Comparison of ENCODE assay signal across 1 cellular context in genomic region chr19:3984584-3984907, GRCh38.
TF ChIP-seq lines count a peak whose summit lies in the region.

No MANE protein-coding gene starts in this region.

TF ChIP-seq in K562, 482 proteins besides CTCF, POLR2A, EP300 and RAD21:
- TF ChIP-seq KDM5B (IDR thresholded peaks at IDR 0.05; ENCODE audit: insufficient replicate concordance, low read depth, low read length) (no peak), TAF15 (IDR thresholded peaks at IDR 0.05; ENCODE audit: low read depth, low read length) (no peak), ZSCAN29 (IDR thresholded peaks at IDR 0.05) (peak; percentile 13; the same call in 1 of the 2 replicates), FOXK2 (conservative IDR thresholded peaks at IDR 0.05 in 1 of 2, IDR thresholded peaks at IDR 0.05 in 1 of 2; ENCODE audit: low read depth in 2 of 2) (no peak), IFI16 (CRISPR knock-in tag; IDR thresholded peaks at IDR 0.05) (no peak), GTF2A2 (tag; IDR thresholded peaks at IDR 0.05) (no peak), XRCC3 (IDR thresholded peaks at IDR 0.05) (no peak), ZNF3 (CRISPR knock-in tag; IDR thresholded peaks at IDR 0.05) (no peak), ZNF740 (CRISPR knock-in tag; IDR thresholded peaks at IDR 0.05) (no peak), ZNF740 (tag; IDR thresholded peaks at IDR 0.05) (no peak), PRMT5 (CRISPR knock-in tag; IDR thresholded peaks at IDR 0.05) (no peak), GATAD2A (IDR thresholded peaks at IDR 0.05) (no peak), ZNF57 (CRISPR knock-in tag; IDR thresholded peaks at IDR 0.05) (no peak), CHD2 (IDR thresholded peaks at IDR 0.05; ENCODE audit: low read depth, low read length) (peak; percentile 46; the same call in 1 of the 2 replicates), THRAP3 (IDR thresholded peaks at IDR 0.05; ENCODE audit: borderline replicate concordance) (0 out of 2 replicates have a peak, but pooled peaks have one; percentile 50), CREB5 (CRISPR knock-in tag; IDR thresholded peaks at IDR 0.05) (0 out of 2 replicates have a peak, but pooled peaks have one; percentile 41)
- TF ChIP-seq, protein P1, sequence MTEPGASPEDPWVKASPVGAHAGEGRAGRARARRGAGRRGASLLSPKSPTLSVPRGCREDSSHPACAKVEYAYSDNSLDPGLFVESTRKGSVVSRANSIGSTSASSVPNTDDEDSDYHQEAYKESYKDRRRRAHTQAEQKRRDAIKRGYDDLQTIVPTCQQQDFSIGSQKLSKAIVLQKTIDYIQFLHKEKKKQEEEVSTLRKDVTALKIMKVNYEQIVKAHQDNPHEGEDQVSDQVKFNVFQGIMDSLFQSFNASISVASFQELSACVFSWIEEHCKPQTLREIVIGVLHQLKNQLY (CRISPR knock-in tag; conservative IDR thresholded peaks at IDR 0.05): no peak
